ENCODE assay signal across 8 cellular contexts in genomic region chr15:82986442-82986780, GRCh38. TPM values are rescaled to one million over a fixed set of nuclear protein-coding genes. Genes with fewer than 3 reads are reported as not detected.
DNase-seq lines count a peak whose midpoint lies in the region; ATAC-seq and TF ChIP-seq lines count a peak whose summit lies in the region.

No MANE protein-coding gene starts in this region.

- WGBS in suprapubic skin = 0% methylated on average over 12 of the region's 12 CpGs

- H3K9me3 ChIP-seq in ES-I3 (ENCODE audit: control insufficient read depth, insufficient read depth, low read length) (no peaks in the 10 kb centered on the region), Karpas-422 (ENCODE audit: low read length) (no peaks in the 10 kb centered on the region), suprapubic skin (no peaks in the 10 kb centered on the region)

- in situ Hi-C loops in astrocyte of the cerebellum (cut with HindIII; ENCODE audit: low sequenced_read_pairs) = no loop called here

- TF ChIP-seq CTCF in astrocyte of the cerebellum (IDR thresholded peaks at IDR 0.05; ENCODE audit: low read depth, low read length, missing control alignments) = no peak
- TF ChIP-seq CTCF in suprapubic skin (IDR thresholded peaks at IDR 0.05) = no peak

- H3K4me3 ChIP-seq in Karpas-422 (ENCODE audit: low read length) = peak overlapping the region; percentile 99
- H3K4me3 ChIP-seq in astrocyte of the cerebellum (ENCODE audit: low read depth, low read length) = peak overlapping the region; percentile 60
- peak overlapping the region; percentile 88 for H3K4me3 ChIP-seq in suprapubic skin

- H3K4me2 ChIP-seq in Karpas-422 (ENCODE audit: low read depth, low read length, poor library complexity, severe bottlenecking) = peak overlapping the region; percentile 86

- ATAC-seq in GM21526 (IDR thresholded peaks at IDR 0.05; ENCODE audit: low FRiP score, unreplicated experiment) = peak; percentile 35

- H3K27me3 ChIP-seq in Karpas-422 (ENCODE audit: low read length) = no peaks in the 10 kb centered on the region
- H3K27me3 ChIP-seq in suprapubic skin = no peaks in the 10 kb centered on the region

- peaks cover 42% of the 10 kb centered on the region for H3K79me2 ChIP-seq in Karpas-422 (ENCODE audit: low read length)

- no peak for TF ChIP-seq POLR2A in suprapubic skin (IDR thresholded peaks at IDR 0.05)

- TF ChIP-seq EP300 in suprapubic skin (IDR thresholded peaks at IDR 0.05) = no peak

- H3K9ac ChIP-seq in ES-I3 (ENCODE audit: low read depth, low read length) = peak overlapping the region; percentile 93
- peak overlapping the region; percentile 91 for H3K9ac ChIP-seq in Karpas-422 (ENCODE audit: low read length)

- no peaks in the 10 kb centered on the region; the same call in 1 of the 2 replicates for H4K20me1 ChIP-seq in Karpas-422 (ENCODE audit: insufficient read depth, low read depth, low read length)

- no peaks in the 10 kb centered on the region for H3K9me2 ChIP-seq in Karpas-422 (replicated peaks; ENCODE audit: insufficient read depth, low read length)

- H3K36me3 ChIP-seq in ES-I3 (ENCODE audit: insufficient read depth, low read length) (no peaks in the 10 kb centered on the region), Karpas-422 (ENCODE audit: insufficient read depth, low read length) (peaks cover 11% of the 10 kb centered on the region; the same call in 1 of the 2 replicates), suprapubic skin (peaks cover 25% of the 10 kb centered on the region)

- no peak overlapping the region for H3K27ac ChIP-seq in Karpas-422 (ENCODE audit: low read length)
- H3K27ac ChIP-seq in suprapubic skin = peak overlapping the region; percentile 81

- H3K4me1 ChIP-seq in ES-I3 (ENCODE audit: insufficient read depth, low read length) = no peaks in the 10 kb centered on the region
- H3K4me1 ChIP-seq in Karpas-422 (ENCODE audit: low read length) = peaks cover 23% of the 10 kb centered on the region
- peaks cover 16% of the 10 kb centered on the region for H3K4me1 ChIP-seq in suprapubic skin

- no peak overlapping the region for H2AFZ ChIP-seq in Karpas-422 (ENCODE audit: low read length)

- DNase-seq in Karpas-422 = peak; percentile 61
- peak; percentile 8 for DNase-seq in astrocyte of the cerebellum (ENCODE audit: low read depth)
- DNase-seq in kidney glomerular epithelial cell (lab: John Stamatoyannopoulos, UW) = peak; percentile 40
- DNase-seq in suprapubic skin (ENCODE audit: low spot score in 2 of 2) = no peak
- DNase-seq in NCI-H510A (lab: John Stamatoyannopoulos, UW) = no peak
- no peak for DNase-seq in activated gamma-delta T cell (lab: John Stamatoyannopoulos, UW)

RNA-seq across cellular contexts. Expression of gene RAMAC, which starts 0.4 kb away (rescaled TPM):
- total RNA-seq in Karpas-422 (2014; rRNA removed; shearing (Covaris generic); ENCODE audit: low replicate concordance) = 37.5 and 45.9 TPM in 2 replicates
- 10 to 100 TPM; 15.9 to 37.0 (median 22.1) TPM for total RNA-seq in suprapubic skin

RNA-seq across cellular contexts. Expression of gene C15orf40, which starts 25.0 kb away (rescaled TPM):
- total RNA-seq in Karpas-422 (2014; rRNA removed; shearing (Covaris generic); ENCODE audit: low replicate concordance) = 30.4 and 43.9 TPM in 2 replicates
- total RNA-seq in suprapubic skin = 10 to 100 TPM; 18.7 to 37.2 (median 22.9) TPM

RNA-seq across cellular contexts. Expression of gene HOMER2, which starts 33.9 kb away (rescaled TPM):
- total RNA-seq in Karpas-422 (2014; rRNA removed; shearing (Covaris generic); ENCODE audit: low replicate concordance) = 30.4 and 48.5 TPM in 2 replicates
- total RNA-seq in suprapubic skin = 100 to 1,000 TPM in 2 of 4 donors, 10 to 100 TPM in 2; 81.4 to 120 (median 99.2) TPM

Comparison
In these comparisons a context has a peak if more than half of its experiments do, and no peak if none do; other contexts are left out.
1. DNase-seq: peak in Karpas-422 (single experiment), astrocyte of the cerebellum (single experiment) and kidney glomerular epithelial cell (single experiment); none in suprapubic skin (0 of 2), NCI-H510A (single experiment) and activated gamma-delta T cell (single experiment).
2. Peak in every context shown above with its lines, with median percentiles within 50 percentile points of each other: H3K4me3 ChIP-seq.